In genomic region chr17:64502021-64502420, GRCh38 we compare ENCODE assay signal across 1 cellular context.
A peak's percentile ranks its signal among the peaks of the same experiment; 100 is the strongest.
TF ChIP-seq lines count a peak whose summit lies in the region.

No MANE protein-coding gene starts in this region.

TF ChIP-seq in GM12878, 131 proteins besides CTCF, POLR2A, EP300 and RAD21:
- TF ChIP-seq WRNIP1 (IDR thresholded peaks at IDR 0.05; ENCODE audit: borderline replicate concordance, low read depth, low read length) = no peak
- no peak for TF ChIP-seq ATF7 (IDR thresholded peaks at IDR 0.05; ENCODE audit: low read depth)
- no peak for TF ChIP-seq BACH1 (IDR thresholded peaks at IDR 0.05; ENCODE audit: borderline replicate concordance)
- TF ChIP-seq POLR2AphosphoS5 (IDR thresholded peaks at IDR 0.05; ENCODE audit: low read length) = peak; percentile 18; the same call in 1 of the 2 replicates
- no peak for TF ChIP-seq HDAC2 (IDR thresholded peaks at IDR 0.05)
- 0 out of 2 replicates have a peak, but pooled peaks have one; percentile 13 for TF ChIP-seq BCLAF1 (IDR thresholded peaks at IDR 0.05)
